7 cellular contexts compared by ENCODE assay signal in genomic region chr1:117712598-117712997, GRCh38.
"Had no signal": no experiment of that assay in that cellular context is flagged by ENCODE, and none has a peak within 500 bp of the region (broad histone marks: within the 10 kb centered on the region; RNA-seq: fewer than 3 reads in every experiment).

No MANE protein-coding gene starts in this region.

- DNase-seq: H9, HCEC 1CT, KG1 had no signal

- H3K4me2 ChIP-seq: GM23338 had no signal

- H3K4me3 ChIP-seq: GM23338 had no signal

- FAIRE-seq: H1, H54, HTR-8/SVneo had no signal

- ATAC-seq: GM23338 had no signal
